In the genomic region with DNA sequence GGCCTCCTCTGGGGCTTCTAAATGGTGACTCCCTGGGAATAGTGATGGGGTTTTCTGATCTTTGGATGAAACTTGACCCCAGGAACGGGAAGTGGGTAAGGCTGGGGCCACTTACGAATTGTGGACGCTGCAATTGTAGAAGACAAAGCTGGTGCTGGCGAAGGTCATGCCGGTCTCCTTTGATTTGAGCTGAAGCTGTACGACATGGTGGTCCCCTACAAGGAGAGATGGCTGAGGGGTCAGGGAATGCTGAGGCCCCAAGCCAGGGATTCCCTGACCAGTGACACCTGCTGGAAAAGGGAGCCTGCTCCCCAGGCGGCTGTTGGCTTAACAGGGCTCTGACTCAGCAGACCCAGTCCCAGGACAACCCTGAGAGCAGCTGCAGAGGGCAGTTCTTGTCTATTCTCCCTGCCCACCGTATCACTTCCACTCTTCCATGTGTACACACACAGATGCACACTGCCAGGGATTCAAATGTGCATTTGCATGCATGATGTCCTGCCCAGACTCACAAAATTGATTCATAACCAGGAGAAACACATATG, we compare ENCODE assay signal across 25 cellular contexts.
DNase-seq lines count a peak whose midpoint lies in the region; ATAC-seq, FAIRE-seq and TF ChIP-seq lines count a peak whose summit lies in the region.
"Had no signal": no experiment of that assay in that cellular context is flagged by ENCODE, and none has a peak within 500 bp of the region (broad histone marks: within the 10 kb centered on the region; RNA-seq: fewer than 3 reads in every experiment).

No MANE protein-coding gene starts in this region.

- H3K36me3 Mint-ChIP-seq in natural killer cell, result no peaks in the 10 kb centered on the region

- no peak overlapping the region for H2BK20ac ChIP-seq in H1 (ENCODE audit: low read length)

- H3K14ac ChIP-seq in H1 (ENCODE audit: insufficient read length), result no peak overlapping the region

- intact Hi-C loops in gastrocnemius medialis (cut with DNase I; ENCODE audit: low total_unique reads) (loop anchor here (2.0 kb wide), 1 partner anchor 25 kb away; no protein-coding TSS in a partner anchor), natural killer cell (cut with micrococcal nuclease) (no loop called here)

- no peak overlapping the region; the same call in 1 of the 2 replicates for H3K18ac ChIP-seq in H1 (ENCODE audit: extremely low read depth, low read length)

- no peak; a peak in 1 of 4 replicates for TF ChIP-seq RAD21 in H1 (IDR thresholded peaks at IDR 0.05 in 1 of 2, conservative IDR thresholded peaks at IDR 0.05 in 1 of 2; ENCODE audit: low read depth in 2 of 2, low read length in 2 of 2)

- no peak overlapping the region for H3K23ac ChIP-seq in H1 (ENCODE audit: insufficient read length)

- no peak overlapping the region for H2BK120ac ChIP-seq in H1 (replicated peaks; ENCODE audit: low read depth, low read length)

- H3K56ac ChIP-seq in H1 (replicated peaks; ENCODE audit: insufficient read length, low read depth, low read length), result no peak overlapping the region

- TF ChIP-seq CTCF in H1 (IDR thresholded peaks at IDR 0.05; ENCODE audit: control extremely low read depth in 1 of 3, insufficient read depth in 1 of 3, low read depth in 1 of 3, low read length in 3 of 3), result peak in 1 of 3 experiments; percentile 4; a peak in 1 of 4 replicates
- TF ChIP-seq CTCF in gastrocnemius medialis (IDR thresholded peaks at IDR 0.05 in 4 of 5, conservative IDR thresholded peaks at IDR 0.05 in 1 of 5), result no peak
- TF ChIP-seq CTCF in natural killer cell (IDR thresholded peaks at IDR 0.05), result no peak

- no peak for FAIRE-seq in H1 (lab: Jason Lieb, UNC)
- FAIRE-seq: GM12891, HTR-8/SVneo had no signal

- no peaks in the 10 kb centered on the region for H3K4me1 Mint-ChIP-seq in natural killer cell

- H3K4me1 ChIP-seq in H1 (replicated peaks in 1 of 4; ENCODE audit: control insufficient read depth in 3 of 4, insufficient read depth in 4 of 4, low read length in 3 of 4) (peaks cover 0 to 3% (median 0%) of the 10 kb centered on the region in 4 experiments; a peak in 1 of 7 replicates), gastrocnemius medialis (no peaks in the 10 kb centered on the region)
- H3K4me1 ChIP-seq: BE2C had no signal

- H3K27me3 ChIP-seq in H1 (replicated peaks in 1 of 4; ENCODE audit: control insufficient read depth in 3 of 4, extremely low read depth in 1 of 4, insufficient read depth in 3 of 4, low read length in 3 of 4), result no peaks in the 10 kb centered on the region; a peak in 1 of 7 replicates
- H3K27me3 ChIP-seq in gastrocnemius medialis, result no peaks in the 10 kb centered on the region
- H3K27me3 ChIP-seq: BE2C, MG63 had no signal

- no peak overlapping the region for H2BK5ac ChIP-seq in H1 (ENCODE audit: low read depth, low read length)

- H3K4me3 ChIP-seq in H1 (ENCODE audit: extremely low read depth in 1 of 4, insufficient read depth in 2 of 4, low read depth in 3 of 4, low read length in 4 of 4), result no peak overlapping the region
- H3K4me3 ChIP-seq in gastrocnemius medialis, result no peak overlapping the region
- H3K4me3 ChIP-seq: GM23248, MG63 had no signal

- H3K79me1 ChIP-seq in H1 (ENCODE audit: low read depth, low read length), result no peaks in the 10 kb centered on the region

- H4K8ac ChIP-seq in H1 (ENCODE audit: extremely low read depth, insufficient read depth, low read length), result 0 out of 2 replicates have a peak overlapping the region, but pooled peaks have one; percentile 5

- DNase-seq in NCI-H82 (lab: John Stamatoyannopoulos, UW) (peak; percentile 30), NCI-H82 treated with DMSO at 0.1 percent for 48 hours (lab: John Stamatoyannopoulos, UW; ENCODE audit: unreplicated experiment) (no peak), M059J (ENCODE audit: low read depth) (peak; percentile 15), H1 (ENCODE audit: low read depth in 1 of 2, low spot score in 2 of 2) (no peak), gastrocnemius medialis (peak in 1 of 2 donors; percentile 61), GDM1 (lab: John Stamatoyannopoulos, UW) (no peak), natural killer cell (no peak)
- DNase-seq in stimulated activated CD4-positive, alpha-beta T cell treated with anti-CD3 and anti-CD28 coated beads, Interleukin-2, amount 100 ng/mL, for 24 hours, result no peak
- DNase-seq: 8988T; BE2C; CD4-positive, alpha-beta T cell; DMS153; EL; GM23248; HCEC 1CT; Karpas-422; MG63; NCI-H1092; NCI-H1436 treated with DMSO at 0.1 percent for 48 hours; NCI-H2029 treated with DMSO at 0.1 percent for 48 hours; NCI-H446; SHP77 had no signal

- H3K27me3 Mint-ChIP-seq in natural killer cell (ENCODE audit: low read depth in 2 of 2), result peaks cover 0 to 3% of the 10 kb centered on the region in 2 donors

- H3K9ac ChIP-seq in H1 (replicated peaks in 1 of 4; ENCODE audit: extremely low read depth in 1 of 4, low read depth in 3 of 4, low read length in 3 of 4), result no peak overlapping the region
- H3K9ac ChIP-seq: GM23248 had no signal

- in situ Hi-C loops in gastrocnemius medialis (cut with MboI; ENCODE audit: low sequenced_read_pairs in 4 of 4), result no loop called here

- H3K79me2 ChIP-seq in H1 (ENCODE audit: control insufficient read depth in 1 of 2, insufficient read depth in 2 of 2, low read length in 2 of 2), result no peaks in the 10 kb centered on the region

- CTCF ChIA-PET in H1 (lab: Charles Lee; ENCODE audit: partially characterized antibody), result interaction anchor here (0.8 to 3.9 kb wide), 5 partner anchors 10 to 70 kb away, joined by 4 to 14 read pairs (median 12); no protein-coding TSS in a partner anchor

- TF ChIP-seq EP300 in H1 (IDR thresholded peaks at IDR 0.05; ENCODE audit: borderline replicate concordance in 1 of 2, low read depth in 2 of 2, low read length in 2 of 2), result no peak

- H3K4ac ChIP-seq in H1 (replicated peaks; ENCODE audit: insufficient read length, low read depth, low read length), result no peak overlapping the region

- no peak overlapping the region for H4K91ac ChIP-seq in H1 (replicated peaks; ENCODE audit: insufficient read length, low read length)

- no peak overlapping the region for H4K5ac ChIP-seq in H1 (ENCODE audit: insufficient read length, low read depth, low read length)

- no peaks in the 10 kb centered on the region for H4K20me1 ChIP-seq in H1 (replicated peaks in 1 of 2; ENCODE audit: control insufficient read depth in 1 of 2, insufficient read depth in 2 of 2, low read length in 2 of 2)

- WGBS in H1 (ENCODE audit: extremely low coverage in 1 of 2, insufficient coverage in 1 of 2, insufficient read length in 1 of 2, insufficient replicate concordance in 2 of 2, low coverage in 1 of 2, low lambda C conversion rate in 2 of 2, missing lambda C conversion rate in 1 of 2), 2 experiments, result 82% methylated on average over 8 of the region's 8 CpGs; no CpG with 5 or more reads in 1 of the 2 experiments

- H2BK15ac ChIP-seq in H1 (ENCODE audit: low read length), result no peak overlapping the region

- H3K36me3 ChIP-seq in H1 (ENCODE audit: control insufficient read depth in 2 of 4, insufficient read depth in 4 of 4, low read length in 3 of 4), result no peaks in the 10 kb centered on the region
- no peaks in the 10 kb centered on the region for H3K36me3 ChIP-seq in gastrocnemius medialis
- H3K36me3 ChIP-seq: MG63 had no signal

- H3K27ac ChIP-seq in H1 (ENCODE audit: low read depth, low read length) (no peak overlapping the region), gastrocnemius medialis (peak overlapping the region in 2 of 4 donors; percentile 54 to 59)
- H3K27ac ChIP-seq: GM23248 had no signal

- H3K4me3 Mint-ChIP-seq in natural killer cell, result no peak overlapping the region
- H3K4me3 Mint-ChIP-seq: CD4-positive, alpha-beta T cell; IgD-negative memory B cell had no signal

- TF ChIP-seq POLR2A in H1 (IDR thresholded peaks at IDR 0.05; ENCODE audit: control extremely low read depth in 1 of 2, low read depth in 2 of 2, low read length in 2 of 2), result no peak
- no peak for TF ChIP-seq POLR2A in gastrocnemius medialis (IDR thresholded peaks at IDR 0.05)

- no peak overlapping the region for H2AFZ ChIP-seq in H1 (ENCODE audit: low read length)
- H2AFZ ChIP-seq: GM23248 had no signal

- no peak overlapping the region for H3K27ac Mint-ChIP-seq in natural killer cell
- H3K27ac Mint-ChIP-seq: CD4-positive, alpha-beta T cell; IgD-negative memory B cell had no signal

- POLR2A ChIA-PET in H1 (lab: Charles Lee; ENCODE audit: partially characterized antibody), result no interaction called here

- ATAC-seq in gastrocnemius medialis (peak; percentile 46 to 90), natural killer cell (no peak)

- no peaks in the 10 kb centered on the region for H3K23me2 ChIP-seq in H1 (ENCODE audit: low read depth, low read length)

- H2AK5ac ChIP-seq in H1 (ENCODE audit: low read depth, low read length), result no peak overlapping the region

- no peaks in the 10 kb centered on the region for H3K9me3 ChIP-seq in H1 (ENCODE audit: insufficient read depth in 2 of 2, low read depth in 1 of 2, low read length in 1 of 2)
- H3K9me3 ChIP-seq in gastrocnemius medialis, result no peaks in the 10 kb centered on the region
- H3K9me3 ChIP-seq: BE2C, MG63 had no signal

- H3K4me2 ChIP-seq in H1 (ENCODE audit: insufficient read depth in 1 of 2, low read depth in 2 of 2, low read length in 2 of 2), result no peak overlapping the region

- H2BK12ac ChIP-seq in H1 (ENCODE audit: low read depth, low read length), result no peak overlapping the region

- no peaks in the 10 kb centered on the region for H3K9me3 Mint-ChIP-seq in natural killer cell
- H3K9me3 Mint-ChIP-seq: CD4-positive, alpha-beta T cell had no signal

TF ChIP-seq in H1, 55 proteins besides CTCF, POLR2A, EP300 and RAD21 (continues in another document):
- TF ChIP-seq CEBPB (IDR thresholded peaks at IDR 0.05; ENCODE audit: low read depth, low read length) (no peak), PHF8 (conservative IDR thresholded peaks at IDR 0.05; ENCODE audit: low read depth, low read length) (no peak), YY1 (IDR thresholded peaks at IDR 0.05; ENCODE audit: low read depth, low read length) (no peak), CHD1 (IDR thresholded peaks at IDR 0.05; ENCODE audit: low read depth, low read length) (no peak), CBX5 (IDR thresholded peaks at IDR 0.05; ENCODE audit: low read depth, low read length) (no peak), RNF2 (IDR thresholded peaks at IDR 0.05; ENCODE audit: borderline replicate concordance, low read depth, low read length, missing control alignments, poor library complexity, severe bottlenecking) (no peak), JUND (IDR thresholded peaks at IDR 0.05; ENCODE audit: low read length) (no peak), SP1 (IDR thresholded peaks at IDR 0.05; ENCODE audit: low read depth, low read length) (no peak), SIN3A (conservative IDR thresholded peaks at IDR 0.05 in 1 of 2, IDR thresholded peaks at IDR 0.05 in 1 of 2; ENCODE audit: low read depth in 1 of 2, low read length in 2 of 2) (no peak), SUZ12 (IDR thresholded peaks at IDR 0.05; ENCODE audit: low read length) (no peak), MAFK (IDR thresholded peaks at IDR 0.05; ENCODE audit: low read depth, low read length) (no peak), KDM5A (IDR thresholded peaks at IDR 0.05; ENCODE audit: low read length) (no peak), GABPA (IDR thresholded peaks at IDR 0.05; ENCODE audit: borderline replicate concordance, insufficient read depth, low read length) (no peak), HDAC2 (IDR thresholded peaks at IDR 0.05; ENCODE audit: borderline replicate concordance in 1 of 2, low read depth in 2 of 2, low read length in 2 of 2) (no peak)

Comparison
In these comparisons a context has a peak if more than half of its experiments do, and no peak if none do; other contexts are left out.
1. DNase-seq: peak in NCI-H82 (single experiment) and M059J (single experiment); none in NCI-H82 treated with DMSO at 0.1 percent for 48 hours (single experiment), H1 (0 of 2), GDM1 (single experiment), natural killer cell (single experiment) and stimulated activated CD4-positive, alpha-beta T cell treated with anti-CD3 and anti-CD28 coated beads, Interleukin-2, amount 100 ng/mL, for 24 hours (0 of 2).
2. ATAC-seq: peak in gastrocnemius medialis (2 of 2); none in natural killer cell (0 of 3).